ENCODE assay signal across 19 cellular contexts in genomic region chr1:171922999-171923398, GRCh38.
"Had no signal": no experiment of that assay in that cellular context is flagged by ENCODE, and none has a peak within 500 bp of the region (broad histone marks: within the 10 kb centered on the region; RNA-seq: fewer than 3 reads in every experiment).

No MANE protein-coding gene starts in this region.

- H3K27ac Mint-ChIP-seq: activated CD4-positive, alpha-beta memory T cell treated with anti-CD3 and anti-CD28 coated beads for 36 hours; nephron; T-helper 2 cell treated with Interferon-gamma antibody and Interleukin-4, amounts not matched to agents 5 μg/mL and 100 μg/mL, for 36 hours had no signal

- DNase-seq: activated CD4-positive, alpha-beta memory T cell treated with anti-CD3 and anti-CD28 coated beads for 36 hours; activated CD4-positive, alpha-beta T cell treated with anti-CD3 and anti-CD28 coated beads for 48 hours; activated gamma-delta T cell treated with Interleukin-2 at 50 U/mL for 16 hours; activated naive CD4-positive, alpha-beta T cell treated with anti-CD3 and anti-CD28 coated beads, Interleukin-2, amount 50 U/mL, for 16 hours; anterior cingulate cortex; body of pancreas; cerebellar nuclear complex; colonic mucosa; effector CD8-positive, alpha-beta T cell; left lung; mesendoderm; posterior cingulate gyrus; right cardiac atrium; stimulated activated CD4-positive, alpha-beta T cell treated with anti-CD3 and anti-CD28 coated beads, Interleukin-12 subunit alpha, Interleukin-12 subunit beta, amount 100 ng/mL, for 4 hours; stimulated activated CD4-positive, alpha-beta T cell treated with anti-CD3 and anti-CD28 coated beads, Interleukin-4, amount 100 ng/mL, for 1 hour; tibial artery; upper lobe of right lung had no signal

- H3K4me3 Mint-ChIP-seq: activated CD4-positive, alpha-beta memory T cell treated with anti-CD3 and anti-CD28 coated beads for 36 hours; nephron; T-helper 2 cell treated with Interferon-gamma antibody and Interleukin-4, amounts not matched to agents 5 μg/mL and 100 μg/mL, for 36 hours had no signal

- H3K27me3 Mint-ChIP-seq: activated CD4-positive, alpha-beta memory T cell treated with anti-CD3 and anti-CD28 coated beads for 36 hours had no signal

- H3K4me1 Mint-ChIP-seq: nephron had no signal

- ATAC-seq: body of pancreas, left lung, right cardiac atrium, upper lobe of right lung had no signal
